ENCODE assay signal across 13 cellular contexts in the genomic region with DNA sequence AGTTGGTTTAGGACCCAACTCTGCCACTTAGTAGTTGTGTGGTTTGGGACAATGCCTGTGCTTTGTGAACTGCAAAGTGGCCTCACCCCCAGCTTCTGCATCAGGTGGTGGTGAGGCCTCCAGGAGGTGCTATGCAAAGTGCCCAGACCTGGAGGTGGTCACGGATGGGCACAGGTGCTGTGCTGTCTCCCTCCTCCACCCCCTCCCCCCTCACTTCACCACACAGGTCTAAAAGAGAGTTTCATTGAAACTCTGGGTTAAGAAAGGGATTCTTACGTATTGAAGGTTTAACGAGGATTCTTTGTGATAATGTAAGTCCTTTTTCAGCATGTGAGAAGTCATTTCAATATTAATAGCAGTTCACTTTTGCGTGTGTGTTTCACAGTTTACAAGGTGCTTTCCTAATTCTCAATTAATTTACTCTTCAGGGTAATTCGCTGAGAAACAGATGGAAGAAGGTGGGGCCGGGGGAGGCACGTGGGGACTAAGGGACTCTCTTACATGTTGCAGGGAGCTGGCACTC.
DNase-seq lines count a peak whose midpoint lies in the region; ATAC-seq and TF ChIP-seq lines count a peak whose summit lies in the region.
"Had no signal": no experiment of that assay in that cellular context is flagged by ENCODE, and none has a peak within 500 bp of the region (broad histone marks: within the 10 kb centered on the region; RNA-seq: fewer than 3 reads in every experiment).

No MANE protein-coding gene starts in this region.

- no peaks in the 10 kb centered on the region for H4K20me1 ChIP-seq in DOHH2 (ENCODE audit: control insufficient read depth, insufficient read depth, low read depth, low read length)

- H3K4me1 Mint-ChIP-seq in IgD-negative memory B cell, result peaks cover 20 to 34% (median 34%) of the 10 kb centered on the region in 3 donors

- H3F3A ChIP-seq in DOHH2 (ENCODE audit: control insufficient read depth, insufficient read depth), result peaks cover 7% of the 10 kb centered on the region; the same call in 1 of the 2 replicates

- peak; percentile 38 for TF ChIP-seq CTCF in DOHH2 (IDR thresholded peaks at IDR 0.05; ENCODE audit: low read depth, low read length, poor library complexity, severe bottlenecking)
- no peak for TF ChIP-seq CTCF in breast epithelium (IDR thresholded peaks at IDR 0.05)

- H3K27me3 Mint-ChIP-seq in IgD-negative memory B cell, result no peaks in the 10 kb centered on the region

- H3K27ac ChIP-seq in DOHH2 (ENCODE audit: low read depth, low read length) (peak overlapping the region; percentile 89), breast epithelium (no peak overlapping the region)
- H3K27ac ChIP-seq: cardiac muscle cell had no signal

- H3K9me3 Mint-ChIP-seq in IgD-negative memory B cell, result no peaks in the 10 kb centered on the region
- H3K9me3 Mint-ChIP-seq: immature natural killer cell had no signal

- 0 out of 2 replicates have a peak, but pooled peaks cover under 1% of the 10 kb centered on the region for H3K9me3 ChIP-seq in DOHH2 (ENCODE audit: control insufficient read depth, insufficient read depth, low read length)
- H3K9me3 ChIP-seq in breast epithelium, result no peaks in the 10 kb centered on the region

- DNase-seq in stimulated activated CD4-positive, alpha-beta T cell treated with anti-CD3 and anti-CD28 coated beads, Interleukin-1b, Interleukin-23, amount 100 ng/mL, for 48 hours, result no peak
- no peak for DNase-seq in NCI-H1105 treated with DMSO at 0.1 percent for 48 hours (lab: John Stamatoyannopoulos, UW)
- DNase-seq in activated effector memory CD4-positive, alpha-beta T cell treated with anti-CD3 and anti-CD28 coated beads, Interleukin-2, amount 50 U/mL, for 16 hours, result no peak
- no peak for DNase-seq in breast epithelium (ENCODE audit: low spot score in 2 of 2)
- DNase-seq: DND-41; immature natural killer cell; naive thymus-derived CD4-positive, alpha-beta T cell had no signal

- peak overlapping the region in 3 of 4 donors; percentile 1 to 83 (median 72) for H3K4me3 Mint-ChIP-seq in IgD-negative memory B cell
- H3K4me3 Mint-ChIP-seq: naive thymus-derived CD4-positive, alpha-beta T cell had no signal

- no peaks in the 10 kb centered on the region for H3K36me3 ChIP-seq in DOHH2 (ENCODE audit: control insufficient read depth, low read length)
- no peaks in the 10 kb centered on the region for H3K36me3 ChIP-seq in breast epithelium
- H3K36me3 ChIP-seq: cardiac muscle cell had no signal

- H3K27ac Mint-ChIP-seq in IgD-negative memory B cell, result peak overlapping the region in 1 of 3 donors; percentile 40
- H3K27ac Mint-ChIP-seq: immature natural killer cell; naive thymus-derived CD4-positive, alpha-beta T cell had no signal

- ATAC-seq in GM19452 (IDR thresholded peaks at IDR 0.05; ENCODE audit: unreplicated experiment), result peak; percentile 71
- ATAC-seq in HG02798 (IDR thresholded peaks at IDR 0.05; ENCODE audit: poor library complexity, unreplicated experiment), result peak; percentile 70
- ATAC-seq: naive thymus-derived CD4-positive, alpha-beta T cell; Panc1 had no signal

- H3K27me3 ChIP-seq in DOHH2 (ENCODE audit: control insufficient read depth, low read length) (no peaks in the 10 kb centered on the region), breast epithelium (no peaks in the 10 kb centered on the region)
- H3K27me3 ChIP-seq: cardiac muscle cell had no signal

- peak overlapping the region; percentile 67 for H3K4me3 ChIP-seq in DOHH2 (ENCODE audit: low read length)
- H3K4me3 ChIP-seq in breast epithelium, result no peak overlapping the region
- H3K4me3 ChIP-seq: cardiac muscle cell had no signal

- H3K4me1 ChIP-seq in DOHH2 (ENCODE audit: control insufficient read depth, low read length) (peaks cover 79% of the 10 kb centered on the region), breast epithelium (no peaks in the 10 kb centered on the region)

- peak overlapping the region; percentile 68 for H3K4me2 ChIP-seq in DOHH2 (ENCODE audit: low read length)

- no peaks in the 10 kb centered on the region for H3K36me3 Mint-ChIP-seq in IgD-negative memory B cell
- H3K36me3 Mint-ChIP-seq: immature natural killer cell; naive thymus-derived CD4-positive, alpha-beta T cell had no signal

- no peaks in the 10 kb centered on the region for H3K9me2 ChIP-seq in DOHH2 (replicated peaks; ENCODE audit: control insufficient read depth, low read length)

- TF ChIP-seq POLR2A in breast epithelium (IDR thresholded peaks at IDR 0.05), result no peak

- no peaks in the 10 kb centered on the region for H3K79me2 ChIP-seq in DOHH2 (ENCODE audit: control insufficient read depth, low read length)

- intact Hi-C loops in breast epithelium (cut with DNase I; ENCODE audit: low total_unique reads), result no loop called here
